Comparison of ENCODE assay signal across 1 cellular context in the genomic region with DNA sequence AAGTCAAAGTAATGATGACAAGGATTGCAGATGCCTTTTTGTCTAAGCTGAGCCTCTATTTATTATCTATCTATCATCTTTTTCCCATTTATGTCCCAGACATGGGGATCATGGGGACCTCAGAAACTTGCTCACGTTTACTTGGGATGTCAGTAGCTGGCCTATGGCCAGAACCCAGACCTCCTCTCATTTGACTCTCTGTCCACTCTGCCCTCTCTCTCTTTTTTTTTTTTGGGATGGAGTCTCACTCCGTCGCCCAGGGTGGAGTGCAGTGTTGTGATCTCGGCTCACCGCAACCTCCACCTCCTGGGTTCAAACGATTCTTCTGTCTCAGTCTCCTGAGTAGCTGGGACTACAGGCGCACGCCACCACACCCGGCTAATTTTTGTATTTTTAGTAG.
TF ChIP-seq lines count a peak whose summit lies in the region.

No MANE protein-coding gene starts in this region.

TF ChIP-seq in GM12878, 131 proteins besides CTCF, POLR2A, EP300 and RAD21 (continued from another document):
- TF ChIP-seq CEBPZ (IDR thresholded peaks at IDR 0.05; ENCODE audit: low read depth, low read length) (no peak), MYC (IDR thresholded peaks at IDR 0.05; ENCODE audit: insufficient read depth, insufficient read length, insufficient replicate concordance, low read length, severe bottlenecking) (no peak), RFX5 (IDR thresholded peaks at IDR 0.05; ENCODE audit: low read depth, low read length) (no peak), SUZ12 (IDR thresholded peaks at IDR 0.05; ENCODE audit: unreplicated experiment) (no peak), PML (IDR thresholded peaks at IDR 0.05; ENCODE audit: low read length) (no peak), IKZF1 (conservative IDR thresholded peaks at IDR 0.05) (no peak), EED (IDR thresholded peaks at IDR 0.05; ENCODE audit: low read depth) (no peak), HCFC1 (IDR thresholded peaks at IDR 0.05; ENCODE audit: low read length) (no peak), BMI1 (IDR thresholded peaks at IDR 0.05; ENCODE audit: borderline replicate concordance) (no peak), PAX8 (IDR thresholded peaks at IDR 0.05) (no peak), RELA (IDR thresholded peaks at IDR 0.05; ENCODE audit: borderline replicate concordance, partially characterized antibody) (no peak)
- TF ChIP-seq, protein P1, sequence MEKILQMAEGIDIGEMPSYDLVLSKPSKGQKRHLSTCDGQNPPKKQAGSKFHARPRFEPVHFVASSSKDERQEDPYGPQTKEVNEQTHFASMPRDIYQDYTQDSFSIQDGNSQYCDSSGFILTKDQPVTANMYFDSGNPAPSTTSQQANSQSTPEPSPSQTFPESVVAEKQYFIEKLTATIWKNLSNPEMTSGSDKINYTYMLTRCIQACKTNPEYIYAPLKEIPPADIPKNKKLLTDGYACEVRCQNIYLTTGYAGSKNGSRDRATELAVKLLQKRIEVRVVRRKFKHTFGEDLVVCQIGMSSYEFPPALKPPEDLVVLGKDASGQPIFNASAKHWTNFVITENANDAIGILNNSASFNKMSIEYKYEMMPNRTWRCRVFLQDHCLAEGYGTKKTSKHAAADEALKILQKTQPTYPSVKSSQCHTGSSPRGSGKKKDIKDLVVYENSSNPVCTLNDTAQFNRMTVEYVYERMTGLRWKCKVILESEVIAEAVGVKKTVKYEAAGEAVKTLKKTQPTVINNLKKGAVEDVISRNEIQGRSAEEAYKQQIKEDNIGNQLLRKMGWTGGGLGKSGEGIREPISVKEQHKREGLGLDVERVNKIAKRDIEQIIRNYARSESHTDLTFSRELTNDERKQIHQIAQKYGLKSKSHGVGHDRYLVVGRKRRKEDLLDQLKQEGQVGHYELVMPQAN (conservative IDR thresholded peaks at IDR 0.05): no peak
